ENCODE assay signal across 28 cellular contexts in genomic region chr6:19319005-19319404, GRCh38.
"Had no signal": no experiment of that assay in that cellular context is flagged by ENCODE, and none has a peak within 500 bp of the region (broad histone marks: within the 10 kb centered on the region; RNA-seq: fewer than 3 reads in every experiment).

No MANE protein-coding gene starts in this region.

- H3K9me3 ChIP-seq: colonic mucosa, esophagus squamous epithelium, gastrocnemius medialis, gastroesophageal sphincter, heart left ventricle, heart right ventricle had no signal

- H3K27me3 ChIP-seq: colonic mucosa, esophagus squamous epithelium, foreskin keratinocyte, gastrocnemius medialis, gastroesophageal sphincter, heart left ventricle, heart right ventricle had no signal

- H3K9me3 Mint-ChIP-seq: endodermal cell had no signal

- H3K27me3 Mint-ChIP-seq: dendritic cell treated with granulocyte-macrophage colony-stimulating factor and Interleukin-4, amounts not matched to agents 40 ng/mL and 50 ng/mL, for 4 days; effector memory CD8-positive, alpha-beta T cell had no signal

- FAIRE-seq: colon, endometrium, endothelial cell of umbilical vein, frontal cortex had no signal

- H3K4me3 ChIP-seq: colonic mucosa, coronary artery, dorsolateral prefrontal cortex, esophagus squamous epithelium, gastrocnemius medialis, gastroesophageal sphincter, heart left ventricle, heart right ventricle had no signal

- H3K36me3 ChIP-seq: colonic mucosa, esophagus squamous epithelium, gastrocnemius medialis, gastroesophageal sphincter, heart left ventricle, heart right ventricle had no signal

- DNase-seq: colonic mucosa; cortex of kidney; dermis blood vessel endothelial cell; dorsolateral prefrontal cortex; effector CD4-positive, alpha-beta T cell; effector CD8-positive, alpha-beta T cell; effector memory CD4-positive, alpha-beta T cell; effector memory CD8-positive, alpha-beta T cell; endodermal cell; erythroblast; esophagus squamous epithelium; foreskin fibroblast; foreskin keratinocyte; foreskin melanocyte; gastrocnemius medialis; glutamatergic neuron; head of caudate nucleus; heart left ventricle; heart right ventricle had no signal

- H3K27ac ChIP-seq: colonic mucosa, coronary artery, dorsolateral prefrontal cortex, epithelial cell of prostate, esophagus squamous epithelium, foreskin keratinocyte, gastrocnemius medialis, heart left ventricle, heart right ventricle had no signal

- H3K4me1 Mint-ChIP-seq: endodermal cell had no signal

- H3K4me3 Mint-ChIP-seq: dendritic cell treated with granulocyte-macrophage colony-stimulating factor and Interleukin-4, amounts not matched to agents 40 ng/mL and 50 ng/mL, for 4 days; effector memory CD8-positive, alpha-beta T cell; endodermal cell had no signal

- H3K27ac Mint-ChIP-seq: dendritic cell treated with granulocyte-macrophage colony-stimulating factor and Interleukin-4, amounts not matched to agents 40 ng/mL and 50 ng/mL, for 4 days; effector memory CD8-positive, alpha-beta T cell; endodermal cell had no signal

- H3K4me1 ChIP-seq: colonic mucosa, foreskin keratinocyte, gastrocnemius medialis, heart left ventricle, heart right ventricle had no signal

- ATAC-seq: effector memory CD8-positive, alpha-beta T cell; esophagus mucosa; foreskin keratinocyte; gastrocnemius medialis; gastroesophageal sphincter; heart left ventricle; heart right ventricle had no signal
